In the genomic region with DNA sequence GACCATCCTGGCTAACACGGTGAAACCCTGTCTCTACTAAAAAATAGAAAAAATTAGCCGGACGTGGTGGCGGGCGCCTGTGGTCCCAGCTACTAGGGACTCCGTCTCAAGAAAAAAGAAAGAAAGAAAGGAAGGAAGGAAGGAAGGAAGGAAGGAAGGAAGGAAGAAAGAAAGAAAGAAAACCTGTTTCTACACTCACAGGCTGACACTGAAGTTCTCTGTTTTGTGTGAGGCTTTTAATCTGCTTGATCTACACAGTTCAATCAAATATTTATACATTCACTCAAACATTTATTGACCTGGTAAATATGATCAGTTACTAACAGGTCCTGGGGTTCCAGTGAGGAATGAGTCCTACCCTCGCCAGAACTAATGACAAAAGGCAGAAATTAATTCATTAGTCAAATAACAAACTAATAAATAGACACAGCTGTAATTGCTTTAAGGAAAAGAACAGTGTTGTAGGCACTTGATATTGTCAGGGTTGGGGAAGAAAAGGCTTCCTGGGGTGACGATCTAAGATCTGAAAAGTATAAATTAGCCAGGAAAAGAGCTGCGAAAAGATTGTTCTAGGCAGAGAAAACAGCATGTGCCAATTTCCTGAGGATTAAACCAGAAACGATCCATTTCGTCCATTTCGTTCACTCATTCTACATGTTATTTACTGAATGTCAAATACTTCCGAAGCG, we compare ENCODE assay signal across 8 cellular contexts. TPM values are rescaled to one million over a fixed set of nuclear protein-coding genes. Genes with fewer than 3 reads are reported as not detected.
A peak's percentile ranks its signal among the peaks of the same experiment; 100 is the strongest.
DNase-seq lines count a peak whose midpoint lies in the region; ATAC-seq and TF ChIP-seq lines count a peak whose summit lies in the region.

No MANE protein-coding gene starts in this region.

- intact Hi-C loops in naive thymus-derived CD4-positive, alpha-beta T cell (cut with micrococcal nuclease): loop anchor here (1.0 to 5.0 kb wide), 17 partner anchors 56 to 1501 kb away; a partner anchor contains a TSS

- H3K4me3 Mint-ChIP-seq in chondrocyte (ENCODE audit: unreplicated experiment): peak overlapping the region; percentile 76
- H3K4me3 Mint-ChIP-seq in naive thymus-derived CD4-positive, alpha-beta T cell: peak overlapping the region; percentile 80 to 95 (median 90)

- DNase-seq in AG10803 (ENCODE audit: low read depth): no peak
- DNase-seq in chondrocyte (ENCODE audit: low spot score): no peak
- DNase-seq in naive thymus-derived CD4-positive, alpha-beta T cell: no peak
- DNase-seq in NCI-H1694 treated with DMSO at 0.1 percent for 48 hours (lab: John Stamatoyannopoulos, UW): no peak
- DNase-seq in HEK293T (ENCODE audit: extremely low spot score): no peak
- DNase-seq in NCI-H1417 treated with DMSO at 0.1 percent for 48 hours (lab: John Stamatoyannopoulos, UW): no peak
- no peak for DNase-seq in HuH-7.5 (ENCODE audit: low spot score)

- peaks cover 50% of the 10 kb centered on the region for H3K4me1 Mint-ChIP-seq in chondrocyte (ENCODE audit: low read depth)
- H3K4me1 Mint-ChIP-seq in naive thymus-derived CD4-positive, alpha-beta T cell: peaks cover 20 to 69% (median 55%) of the 10 kb centered on the region in 7 donors

- no peaks in the 10 kb centered on the region for H3K27me3 Mint-ChIP-seq in chondrocyte (ENCODE audit: low read depth)
- no peaks in the 10 kb centered on the region for H3K27me3 Mint-ChIP-seq in naive thymus-derived CD4-positive, alpha-beta T cell

- H3K4me1 ChIP-seq in KMS-11 (ENCODE audit: low read depth, poor library complexity, severe bottlenecking): peaks cover 33% of the 10 kb centered on the region
- H3K4me1 ChIP-seq in naive thymus-derived CD4-positive, alpha-beta T cell (ENCODE audit: control insufficient read depth in 2 of 2, insufficient read depth in 2 of 2, low read length in 2 of 2): peaks cover 31 to 38% of the 10 kb centered on the region in 2 donors

- POLR2A ChIA-PET in naive thymus-derived CD4-positive, alpha-beta T cell (lab: Charles Lee): interaction anchor here (0.6 to 3.3 kb wide), 16 partner anchors 21 to 639 kb away, joined by 3 to 29 read pairs (median 3); a partner anchor contains a TSS
- POLR2A ChIA-PET in HEK293T (lab: Yijun Ruan, JAX): interaction anchor here (0.6 to 1.5 kb wide), 18 partner anchors 8 to 315 kb away, joined by 3 to 20 read pairs (median 4); a partner anchor contains a TSS

- peaks cover 75% of the 10 kb centered on the region for H3K79me2 ChIP-seq in KMS-11 (ENCODE audit: insufficient read depth, low read depth)

- peak overlapping the region; percentile 99; the same call in 1 of the 2 replicates for H3K9ac ChIP-seq in KMS-11

- H3K27me3 ChIP-seq in KMS-11 (ENCODE audit: insufficient read depth, low read depth): no peaks in the 10 kb centered on the region
- H3K27me3 ChIP-seq in naive thymus-derived CD4-positive, alpha-beta T cell (ENCODE audit: control insufficient read depth in 2 of 2, insufficient read depth in 2 of 2, low read length in 2 of 2): no peaks in the 10 kb centered on the region

- peak overlapping the region; percentile 44; the same call in 1 of the 2 replicates for H2AFZ ChIP-seq in KMS-11 (ENCODE audit: low read depth)

- H3K27ac ChIP-seq in KMS-11: peak overlapping the region; percentile 37
- peak overlapping the region; percentile 97 for H3K27ac ChIP-seq in naive thymus-derived CD4-positive, alpha-beta T cell (ENCODE audit: low read depth, low read length)

- H3K27ac Mint-ChIP-seq in chondrocyte (ENCODE audit: unreplicated experiment): peak overlapping the region; percentile 96
- peak overlapping the region; percentile 87 to 100 (median 99) for H3K27ac Mint-ChIP-seq in naive thymus-derived CD4-positive, alpha-beta T cell

- ATAC-seq in naive thymus-derived CD4-positive, alpha-beta T cell: no peak

- TF ChIP-seq CTCF in AG10803 (conservative IDR thresholded peaks at IDR 0.05; ENCODE audit: low read length) (no peak), KMS-11 (conservative IDR thresholded peaks at IDR 0.05; ENCODE audit: low read depth, low read length) (no peak), chondrocyte (IDR thresholded peaks at IDR 0.05) (no peak)

- CTCF ChIA-PET in naive thymus-derived CD4-positive, alpha-beta T cell (lab: Charles Lee): interaction anchor here (0.6 to 1.8 kb wide), 7 partner anchors 32 to 1320 kb away, joined by 3 to 11 read pairs (median 3); a partner anchor contains a TSS
- CTCF ChIA-PET in HEK293T (lab: Yijun Ruan, JAX): interaction anchor here (1.0 to 1.1 kb wide), 2 partner anchors 49 to 155 kb away, joined by 3 read pairs; a partner anchor contains a TSS

- peak overlapping the region; percentile 56 for H3K4me3 ChIP-seq in AG10803 (ENCODE audit: low read length)
- H3K4me3 ChIP-seq in KMS-11 (IDR thresholded peaks at IDR 0.05; ENCODE audit: insufficient read depth, low read depth, low read length): no peak overlapping the region
- peak overlapping the region; percentile 48 for H3K4me3 ChIP-seq in naive thymus-derived CD4-positive, alpha-beta T cell (ENCODE audit: low read length)

- H4K20me1 ChIP-seq in KMS-11 (ENCODE audit: insufficient read depth): peaks cover 12% of the 10 kb centered on the region

- no peaks in the 10 kb centered on the region for H3K36me3 ChIP-seq in KMS-11 (ENCODE audit: insufficient read depth)
- peaks cover 0 to 12% (median 0%) of the 10 kb centered on the region in 3 experiments for H3K36me3 ChIP-seq in naive thymus-derived CD4-positive, alpha-beta T cell (ENCODE audit: control insufficient read depth in 2 of 3, insufficient read depth in 3 of 3, low read length in 3 of 3)

- H3K36me3 Mint-ChIP-seq in chondrocyte (ENCODE audit: low read depth): peaks cover 2% of the 10 kb centered on the region
- peaks cover 0 to 10% (median 4%) of the 10 kb centered on the region in 5 donors for H3K36me3 Mint-ChIP-seq in naive thymus-derived CD4-positive, alpha-beta T cell

- no peaks in the 10 kb centered on the region for H3K9me3 ChIP-seq in naive thymus-derived CD4-positive, alpha-beta T cell (ENCODE audit: control insufficient read depth in 2 of 3, low read length in 3 of 3)

- peak overlapping the region; percentile 60 for H3K4me2 ChIP-seq in KMS-11

- no peaks in the 10 kb centered on the region for H3K9me3 Mint-ChIP-seq in chondrocyte (ENCODE audit: low read depth)
- peaks cover 0 to 1% (median 0%) of the 10 kb centered on the region in 11 donors for H3K9me3 Mint-ChIP-seq in naive thymus-derived CD4-positive, alpha-beta T cell

TF ChIP-seq in HEK293T, 16 proteins besides CTCF, POLR2A, EP300 and RAD21:
- no peak for TF ChIP-seq L3MBTL2 (conservative IDR thresholded peaks at IDR 0.05)

RNA-seq across cellular contexts. Expression of a gene that starts 0.8 kb away (rescaled TPM):
- total RNA-seq in chondrocyte: 6.6 to 20.5 TPM (median 7.1 TPM) in 3 replicates
- total RNA-seq in naive thymus-derived CD4-positive, alpha-beta T cell: 10 to 100 TPM; 10.1 to 71.2 (median 14.1) TPM
- polyA plus RNA-seq in naive thymus-derived CD4-positive, alpha-beta T cell: 1 to 10 TPM; 3.2 to 5.5 TPM

RNA-seq across cellular contexts. Expression of a gene that starts 1.3 kb away (rescaled TPM):
- total RNA-seq in chondrocyte: 96.3 to 103 TPM (median 96.6 TPM) in 3 replicates
- 10 to 100 TPM; 37.1 to 77.0 (median 38.6) TPM for total RNA-seq in naive thymus-derived CD4-positive, alpha-beta T cell
- 10 to 100 TPM; 11.9 to 22.8 TPM for polyA plus RNA-seq in naive thymus-derived CD4-positive, alpha-beta T cell

RNA-seq across cellular contexts. Expression of a gene that starts 56.0 kb away (rescaled TPM):
- 83.7 to 90.2 TPM (median 86.9 TPM) in 3 replicates for total RNA-seq in chondrocyte
- 10 to 100 TPM; 49.2 to 68.6 (median 53.1) TPM for total RNA-seq in naive thymus-derived CD4-positive, alpha-beta T cell
- polyA plus RNA-seq in naive thymus-derived CD4-positive, alpha-beta T cell: 1 to 10 TPM; 5.4 to 7.9 TPM

RNA-seq across cellular contexts. Expression of a gene that starts 58.3 kb away (rescaled TPM):
- total RNA-seq in chondrocyte: 13.6 to 14.9 TPM (median 14.1 TPM) in 3 replicates
- total RNA-seq in naive thymus-derived CD4-positive, alpha-beta T cell: 10 to 100 TPM in 4 of 5 experiments, 1 to 10 TPM in 1; 9.5 to 24.4 (median 20.0) TPM
- 1 to 10 TPM; 4.0 to 6.7 TPM for polyA plus RNA-seq in naive thymus-derived CD4-positive, alpha-beta T cell
